ENCODE assay signal across 8 cellular contexts in the genomic region with DNA sequence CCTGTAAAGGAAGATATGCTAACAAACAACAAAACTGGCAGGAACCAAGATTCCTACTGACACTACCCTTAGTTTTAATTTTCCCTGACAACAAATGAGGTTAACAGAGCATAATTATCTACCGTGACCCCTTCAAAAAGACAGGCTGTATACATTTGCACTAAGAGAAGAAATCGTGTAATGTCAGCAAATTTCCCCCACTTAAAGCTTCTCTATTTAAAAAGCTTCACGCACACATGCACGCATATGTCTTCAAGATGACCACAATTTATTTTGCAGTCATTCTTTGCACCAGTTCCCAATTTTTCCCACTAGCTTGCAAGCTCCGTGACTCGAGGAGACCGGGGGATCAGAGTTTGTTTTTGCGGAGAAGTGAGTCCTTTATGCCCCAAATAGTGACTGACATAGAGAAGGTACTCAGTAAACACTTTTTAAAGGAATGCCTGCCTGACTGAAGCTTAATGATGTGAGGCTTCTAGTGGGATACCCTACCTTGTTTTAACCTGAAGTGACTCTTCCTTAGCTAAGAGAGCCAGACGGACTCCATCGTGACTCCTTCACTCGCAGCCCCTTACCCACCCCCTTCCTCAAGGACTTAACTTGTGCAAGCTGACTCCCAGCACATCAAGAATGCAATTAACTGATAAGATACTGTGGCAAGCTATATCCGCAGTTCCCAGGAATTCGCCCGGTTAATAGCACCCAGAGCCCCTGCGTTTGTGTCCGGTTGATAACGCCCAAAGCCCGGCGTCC. TPM values are rescaled to one million over a fixed set of nuclear protein-coding genes. Genes with fewer than 3 reads are reported as not detected.
DNase-seq lines count a peak whose midpoint lies in the region; ATAC-seq and TF ChIP-seq lines count a peak whose summit lies in the region.

No MANE protein-coding gene starts in this region.

- peak overlapping the region; percentile 63 for H2AFZ ChIP-seq in PC-9

- CTCF ChIA-PET in PC-9 (lab: Charles Lee): interaction anchor here (0.7 to 1.5 kb wide), 6 partner anchors 9 to 252 kb away, joined by 3 to 9 read pairs (median 5); no protein-coding TSS in a partner anchor

- no peaks in the 10 kb centered on the region for H4K20me1 ChIP-seq in PC-9 (ENCODE audit: insufficient read depth)

- peak overlapping the region; percentile 99 for H3K27ac ChIP-seq in PC-9
- H3K27ac ChIP-seq in caudate nucleus (ENCODE audit: low read depth, low read length): peak overlapping the region; percentile 100
- H3K27ac ChIP-seq in lung (ENCODE audit: low read depth in 1 of 2, low read length in 1 of 2): peak overlapping the region; percentile 100
- H3K27ac ChIP-seq in thoracic aorta: peak overlapping the region; percentile 82 to 92

- H3K9me2 ChIP-seq in PC-9 (ENCODE audit: insufficient read depth): no peaks in the 10 kb centered on the region

- no peaks in the 10 kb centered on the region for H3K27me3 ChIP-seq in PC-9 (ENCODE audit: insufficient read depth, low read depth)
- no peaks in the 10 kb centered on the region for H3K27me3 ChIP-seq in lung (ENCODE audit: control insufficient read depth, insufficient read depth)
- H3K27me3 ChIP-seq in thoracic aorta (replicated peaks; ENCODE audit: insufficient read depth): no peaks in the 10 kb centered on the region

- intact Hi-C loops in PC-9 (cut with micrococcal nuclease; ENCODE audit: unreplicated experiment): loop anchor here (2.0 kb wide), 1 partner anchor 128 kb away; a partner anchor contains a TSS

- ATAC-seq in lung (ENCODE audit: insufficient read depth, low FRiP score) (no peak), thoracic aorta (ENCODE audit: insufficient number of reproducible peaks, low FRiP score, low read depth) (no peak), GM18517 (IDR thresholded peaks at IDR 0.05; ENCODE audit: unreplicated experiment) (no peak)
- no peak for ATAC-seq in activated CD4-positive, CD25-positive, alpha-beta regulatory T cell treated with anti-CD3 and anti-CD28 coated beads, Interleukin-2, amount 50 U/mL, for 24 hours

- WGBS in lung, 2 donors: 0 to 4% methylated on average over 19 of the region's 19 CpGs

- DNase-seq in activated naive CD4-positive, alpha-beta T cell treated with Interleukin-2 at 50 U/mL for 16 hours: peak; percentile 24
- DNase-seq in activated naive CD4-positive, alpha-beta T cell treated with anti-CD3 and anti-CD28 coated beads, Interleukin-2, amount 50 U/mL, for 16 hours: no peak
- peak in 1 of 2 experiments; percentile 60 for DNase-seq in PC-9
- DNase-seq in caudate nucleus (lab: John Stamatoyannopoulos, UW): peak in 31 of 61 donors; percentile 12 to 78 (median 32)
- DNase-seq in lung (ENCODE audit: low spot score): peak; percentile 50
- no peak for DNase-seq in thoracic aorta (ENCODE audit: low spot score)

- no peaks in the 10 kb centered on the region for H3K9me3 ChIP-seq in PC-9 (ENCODE audit: insufficient read depth, low read depth)
- H3K9me3 ChIP-seq in lung (ENCODE audit: control insufficient read depth in 2 of 2, insufficient read depth in 1 of 2, low read length in 1 of 2): no peaks in the 10 kb centered on the region
- no peaks in the 10 kb centered on the region for H3K9me3 ChIP-seq in thoracic aorta

- H3K4me3 ChIP-seq in PC-9 (peak overlapping the region; percentile 83), lung (peak overlapping the region; percentile 37), thoracic aorta (peak overlapping the region; percentile 71)

- POLR2A ChIA-PET in PC-9 (lab: Charles Lee; ENCODE audit: unreplicated experiment): interaction anchor here (0.6 to 1.3 kb wide), 8 partner anchors 19 to 1682 kb away, joined by 3 to 8 read pairs (median 4); a partner anchor contains a TSS

- H3K4me1 ChIP-seq in PC-9 (replicated peaks; ENCODE audit: insufficient read depth): peaks cover 38% of the 10 kb centered on the region
- peaks cover 1 to 4% of the 10 kb centered on the region in 2 donors for H3K4me1 ChIP-seq in lung (ENCODE audit: control insufficient read depth in 2 of 2, insufficient read depth in 2 of 2, low read length in 2 of 2)
- peaks cover 6 to 22% of the 10 kb centered on the region in 2 donors for H3K4me1 ChIP-seq in thoracic aorta (ENCODE audit: control insufficient read depth in 1 of 2, low read depth in 2 of 2)

- peak overlapping the region; percentile 96 for H3K4me2 ChIP-seq in PC-9

- H3K36me3 ChIP-seq in PC-9 (ENCODE audit: low read depth) (no peaks in the 10 kb centered on the region), lung (ENCODE audit: control insufficient read depth in 2 of 2, insufficient read depth in 2 of 2, low read length in 2 of 2) (no peaks in the 10 kb centered on the region), thoracic aorta (no peaks in the 10 kb centered on the region)

- H3F3A ChIP-seq in PC-9 (ENCODE audit: insufficient read depth, low read depth): peaks cover 52% of the 10 kb centered on the region

- H3K79me2 ChIP-seq in PC-9 (ENCODE audit: low read depth): no peaks in the 10 kb centered on the region

- BruUV-seq in PC-9 (replicated peaks; lab: Mats Ljungman, UMichigan): TSS peak; percentile 61

- TF ChIP-seq CTCF in PC-9 (conservative IDR thresholded peaks at IDR 0.05) (no peak), lung (IDR thresholded peaks at IDR 0.05; ENCODE audit: control extremely low read depth, extremely low read depth) (no peak), thoracic aorta (IDR thresholded peaks at IDR 0.05) (no peak)

RNA-seq across cellular contexts. Expression of a gene that starts 9.3 kb away (rescaled TPM):
- total RNA-seq in PC-9 (2021) (79.4 and 82.9 TPM in 2 replicates), lung (10 to 100 TPM in 1 of 2 donors, 1 to 10 TPM in 1; 9.4 to 47.1 TPM), thoracic aorta (10 to 100 TPM; 23.0 to 25.7 TPM)
- 10 to 100 TPM; 42.6 to 43.7 TPM for polyA plus RNA-seq in lung

RNA-seq across cellular contexts. Expression of a gene that starts 19.0 kb away (rescaled TPM):
- total RNA-seq in PC-9 (2021) (169 and 187 TPM in 2 replicates), lung (100 to 1,000 TPM; 113 to 155 TPM), thoracic aorta (100 to 1,000 TPM; 161 to 180 TPM)
- 100 to 1,000 TPM; 126 to 129 TPM for polyA plus RNA-seq in lung

Comparison
In these comparisons a context has a peak if more than half of its experiments do, and no peak if none do; other contexts are left out.
1. DNase-seq: peak in activated naive CD4-positive, alpha-beta T cell treated with Interleukin-2 at 50 U/mL for 16 hours (single experiment), caudate nucleus (31 of 61) and lung (single experiment); none in activated naive CD4-positive, alpha-beta T cell treated with anti-CD3 and anti-CD28 coated beads, Interleukin-2, amount 50 U/mL, for 16 hours (single experiment) and thoracic aorta (single experiment).
2. Peak in every context shown above with its lines, with median percentiles within 50 percentile points of each other: H3K27ac ChIP-seq and H3K4me3 ChIP-seq.